Comparison of ENCODE assay signal across 7 cellular contexts in the genomic region with DNA sequence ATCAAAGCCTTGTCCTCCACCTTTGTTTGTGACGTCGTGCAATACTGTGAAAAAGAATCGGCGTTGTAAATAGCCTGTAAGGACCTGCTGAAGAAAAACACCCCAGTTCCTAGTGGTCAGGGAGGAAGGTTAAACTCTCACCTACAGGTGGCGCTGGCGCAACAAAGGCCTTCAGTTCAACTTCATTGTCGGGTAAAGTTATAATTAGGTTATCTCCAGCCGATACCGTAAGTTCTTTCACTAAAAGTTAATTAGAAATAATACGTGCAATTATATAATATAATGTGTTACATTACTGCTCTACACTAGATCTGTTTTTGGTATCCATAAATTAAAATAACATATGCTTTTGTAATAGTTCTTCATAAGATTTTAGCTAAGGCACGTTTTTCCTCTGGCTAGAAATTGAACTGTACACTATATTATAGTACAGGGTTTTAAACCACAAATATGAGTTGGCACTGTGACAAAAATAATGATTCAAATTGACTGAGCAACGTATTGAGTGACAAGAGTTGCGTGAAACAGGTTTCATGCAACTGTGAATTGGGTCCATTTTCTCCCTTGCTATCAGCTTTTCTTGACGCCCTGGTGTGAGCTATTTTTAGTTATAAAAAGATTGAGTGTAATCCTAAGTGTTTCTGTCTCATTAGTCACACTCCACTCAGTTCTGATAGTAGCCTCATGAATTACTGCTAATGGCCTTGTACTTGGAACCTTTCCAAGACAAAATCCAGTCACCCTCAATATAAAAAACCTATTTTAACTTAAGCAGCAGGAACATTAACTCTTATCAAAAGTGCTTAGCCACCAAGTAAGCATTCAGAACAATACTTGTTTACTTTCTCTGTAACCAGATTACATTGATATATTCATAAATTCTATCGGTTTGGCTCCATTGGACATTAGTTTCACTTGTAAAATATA.
DNase-seq lines count a peak whose midpoint lies in the region; ATAC-seq and TF ChIP-seq lines count a peak whose summit lies in the region.

No MANE protein-coding gene starts in this region.

- H3K9me3 ChIP-seq in right lobe of liver: no peaks in the 10 kb centered on the region

- WGBS in right lobe of liver (ENCODE audit: insufficient coverage, low coverage, low lambda C conversion rate, missing lambda C conversion rate): 18% methylated on average over 15 of the region's 15 CpGs

- ATAC-seq in GM18498 (IDR thresholded peaks at IDR 0.05; ENCODE audit: unreplicated experiment): peak; percentile 77
- ATAC-seq in HG03354 (IDR thresholded peaks at IDR 0.05; ENCODE audit: poor library complexity, severe bottlenecking, unreplicated experiment): peak; percentile 73
- peak; percentile 87 to 92 (median 91) for ATAC-seq in right lobe of liver

- DNase-seq in NCI-H510A (lab: John Stamatoyannopoulos, UW) (peak; percentile 13), dedifferentiated amniotic fluid mesenchymal stem cell (ENCODE audit: extremely low spot score) (peak; percentile 40), right lobe of liver (peak; percentile 69 to 73 (median 73))
- DNase-seq in activated CD4-positive, alpha-beta T cell treated with anti-CD3 and anti-CD28 coated beads for 48 hours: peak; percentile 86
- DNase-seq in stimulated activated CD4-positive, alpha-beta T cell treated with anti-CD3 and anti-CD28 coated beads, TNF-alpha, amount 100 ng/mL, for 48 hours (ENCODE audit: low read depth in 3 of 3): peak; percentile 46 to 64 (median 52)

- no peaks in the 10 kb centered on the region for H3K36me3 ChIP-seq in right lobe of liver

- H3K27me3 ChIP-seq in right lobe of liver: no peaks in the 10 kb centered on the region

- no peak overlapping the region for H3K27ac ChIP-seq in right lobe of liver

- TF ChIP-seq POLR2A in right lobe of liver (IDR thresholded peaks at IDR 0.05): no peak

- H3K4me3 ChIP-seq in right lobe of liver: no peak overlapping the region

- peak; percentile 65 to 90 (median 86) for TF ChIP-seq CTCF in right lobe of liver (IDR thresholded peaks at IDR 0.05)

- intact Hi-C loops in right lobe of liver (cut with DNase I): loop anchor here (5.0 to 10.0 kb wide), 3 partner anchors 109 to 181 kb away; no protein-coding TSS in a partner anchor

- peaks cover 0 to 7% (median 0%) of the 10 kb centered on the region in 4 donors for H3K4me1 ChIP-seq in right lobe of liver

Comparison
In these comparisons a context has a peak if more than half of its experiments do, and no peak if none do; other contexts are left out.
1. DNase-seq: peak in every context shown above with its lines; median percentile 86 in activated CD4-positive, alpha-beta T cell treated with anti-CD3 and anti-CD28 coated beads for 48 hours; 73 in right lobe of liver; 52 in stimulated activated CD4-positive, alpha-beta T cell treated with anti-CD3 and anti-CD28 coated beads, TNF-alpha, amount 100 ng/mL, for 48 hours; 40 in dedifferentiated amniotic fluid mesenchymal stem cell; 13 in NCI-H510A.